In genomic region chr10:104862-105565, GRCh38 we compare ENCODE assay signal across 21 cellular contexts. TPM values are rescaled to one million over a fixed set of nuclear protein-coding genes. Genes with fewer than 3 reads are reported as not detected.
DNase-seq lines count a peak whose midpoint lies in the region; ATAC-seq, FAIRE-seq and TF ChIP-seq lines count a peak whose summit lies in the region.
"Had no signal": no experiment of that assay in that cellular context is flagged by ENCODE, and none has a peak within 500 bp of the region (broad histone marks: within the 10 kb centered on the region; RNA-seq: fewer than 3 reads in every experiment).

No MANE protein-coding gene starts in this region.

- H3K27ac Mint-ChIP-seq in activated CD4-positive, alpha-beta T cell treated with anti-CD3 and anti-CD28 coated beads, Interleukin-2, amount 10 ng/mL, durations not matched to agents 24 days and 14 days = no peak overlapping the region
- H3K27ac Mint-ChIP-seq: HFFc6 had no signal

- no peaks in the 10 kb centered on the region for H3K36me3 Mint-ChIP-seq in activated CD4-positive, alpha-beta T cell treated with anti-CD3 and anti-CD28 coated beads, Interleukin-2, amount 10 ng/mL, durations not matched to agents 24 days and 14 days (ENCODE audit: low read depth)

- H3K36me3 ChIP-seq in body of pancreas (replicated peaks in 1 of 2; ENCODE audit: insufficient read depth in 1 of 2, low read depth in 2 of 2) (no peaks in the 10 kb centered on the region), pancreas (no peaks in the 10 kb centered on the region)
- H3K36me3 ChIP-seq: BE2C had no signal

- no peak for TF ChIP-seq CTCF in body of pancreas (IDR thresholded peaks at IDR 0.05)
- TF ChIP-seq CTCF in pancreas (IDR thresholded peaks at IDR 0.05) = no peak
- TF ChIP-seq CTCF in GM13976 (IDR thresholded peaks at IDR 0.05; ENCODE audit: borderline replicate concordance, control extremely low read depth, extremely low read depth, insufficient read depth, missing control alignments) = no peak

- WGBS in body of pancreas, 2 donors = 45 to 62% methylated on average over 13 to 14 of the region's 16 CpGs
- WGBS in pancreas, 2 donors = 51 to 58% methylated on average over 14 to 16 of the region's 16 CpGs

- H3K27me3 Mint-ChIP-seq in activated CD4-positive, alpha-beta T cell treated with anti-CD3 and anti-CD28 coated beads, Interleukin-2, amount 10 ng/mL, durations not matched to agents 24 days and 14 days = peaks cover 2% of the 10 kb centered on the region

- peak overlapping the region in 2 of 4 donors; percentile 2 to 38 for H3K27ac ChIP-seq in body of pancreas
- H3K27ac ChIP-seq in pancreas = no peak overlapping the region
- H3K27ac ChIP-seq: SK-N-MC had no signal

- FAIRE-seq in pancreas (lab: Jason Lieb, UNC) = no peak

- H3K4me1 ChIP-seq in body of pancreas (peaks cover 24% of the 10 kb centered on the region), pancreas (peaks cover 0 to 13% (median 10%) of the 10 kb centered on the region in 3 donors)
- H3K4me1 ChIP-seq: BE2C had no signal

- TF ChIP-seq POLR2A in body of pancreas (IDR thresholded peaks at IDR 0.05) = no peak

- in situ Hi-C loops in GM13976 (cut with MboI; ENCODE audit: low sequenced_read_pairs, unreplicated experiment) = no loop called here

- no peak overlapping the region for H3K4me3 ChIP-seq in body of pancreas
- H3K4me3 ChIP-seq in pancreas = peak overlapping the region in 1 of 4 donors; percentile 1
- H3K4me3 ChIP-seq: SK-N-MC had no signal

- ATAC-seq in body of pancreas (peak; percentile 89), pancreas (peak; percentile 86 to 93 (median 88))

- peaks cover 3% of the 10 kb centered on the region for H3K9me3 Mint-ChIP-seq in activated CD4-positive, alpha-beta T cell treated with anti-CD3 and anti-CD28 coated beads, Interleukin-2, amount 10 ng/mL, durations not matched to agents 24 days and 14 days
- H3K9me3 Mint-ChIP-seq: HFFc6 had no signal

- H3K4me3 Mint-ChIP-seq in activated CD4-positive, alpha-beta T cell treated with anti-CD3 and anti-CD28 coated beads, Interleukin-2, amount 10 ng/mL, durations not matched to agents 24 days and 14 days = no peak overlapping the region
- H3K4me3 Mint-ChIP-seq: HFFc6 had no signal

- peaks cover 5% of the 10 kb centered on the region for H3K4me1 Mint-ChIP-seq in activated CD4-positive, alpha-beta T cell treated with anti-CD3 and anti-CD28 coated beads, Interleukin-2, amount 10 ng/mL, durations not matched to agents 24 days and 14 days

- H3K9me3 ChIP-seq in body of pancreas (no peaks in the 10 kb centered on the region), pancreas (no peaks in the 10 kb centered on the region)
- H3K9me3 ChIP-seq: BE2C had no signal

- DNase-seq in activated CD4-positive, alpha-beta T cell treated with anti-CD3 and anti-CD28 coated beads, Interleukin-2, amount 10 ng/mL, durations not matched to agents 24 days and 14 days = peak; percentile 15
- DNase-seq in activated CD4-positive, alpha-beta T cell treated with anti-CD3 and anti-CD28 coated beads, Interleukin-2, amount 50 U/mL, for 48 hours = no peak
- DNase-seq in NCI-H146 treated with DMSO at 0.1 percent for 48 hours (lab: John Stamatoyannopoulos, UW; ENCODE audit: unreplicated experiment) = peak; percentile 12
- peak; percentile 49 to 82 (median 66) for DNase-seq in body of pancreas
- DNase-seq in pancreas = peak in 3 of 6 donors; percentile 27 to 75 (median 35)
- DNase-seq in activated CD4-positive, CD25-positive, alpha-beta regulatory T cell treated with anti-CD3 and anti-CD28 coated beads, Interleukin-2, amount 50 U/mL, for 72 hours = no peak
- DNase-seq in GM13976 (ENCODE audit: low spot score) = no peak
- DNase-seq in stimulated activated CD4-positive, alpha-beta T cell treated with anti-CD3 and anti-CD28 coated beads, Interleukin-1b, Interleukin-23, amount 100 ng/mL, for 48 hours = no peak
- DNase-seq: BE2C, DMS79 treated with DMSO at 0.1 percent for 48 hours, H7, HFFc6, NCI-H1092, NCI-H1436 treated with DMSO at 0.1 percent for 48 hours, NCI-H2029 treated with DMSO at 0.1 percent for 48 hours, NCI-H446 treated with DMSO at 0.1 percent for 48 hours, NCI-H82, Right ventricle myocardium superior, SW 1271 had no signal

- H3K27me3 ChIP-seq in body of pancreas (no peaks in the 10 kb centered on the region), pancreas (no peaks in the 10 kb centered on the region)
- H3K27me3 ChIP-seq: BE2C had no signal

- intact Hi-C loops in activated CD4-positive, alpha-beta T cell treated with anti-CD3 and anti-CD28 coated beads, Interleukin-2, amount 10 ng/mL, durations not matched to agents 24 days and 14 days (cut with micrococcal nuclease) = no loop called here
- intact Hi-C loops in body of pancreas (cut with DNase I) = no loop called here
- intact Hi-C loops in pancreas (cut with DNase I) = no loop called here

RNA-seq across cellular contexts. Expression of gene ZMYND11, which starts 30.2 kb away (rescaled TPM):
- total RNA-seq in activated CD4-positive, alpha-beta T cell treated with anti-CD3 and anti-CD28 coated beads, Interleukin-2, amount 10 ng/mL, durations not matched to agents 24 days and 14 days = 29.4 and 31.0 TPM in 2 replicates
- 10 to 100 TPM; 37.6 to 43.8 TPM for total RNA-seq in body of pancreas
- total RNA-seq in pancreas = 10 to 100 TPM; 31.3 to 51.4 (median 39.9) TPM
- 10 to 100 TPM; 20.5 to 34.1 TPM for polyA plus RNA-seq in pancreas

RNA-seq across cellular contexts. Expression of gene TUBB8, which starts 55.9 kb away (rescaled TPM):
- not detected in 2 replicates for total RNA-seq in activated CD4-positive, alpha-beta T cell treated with anti-CD3 and anti-CD28 coated beads, Interleukin-2, amount 10 ng/mL, durations not matched to agents 24 days and 14 days
- 10 to 100 TPM in 1 of 2 donors, not detected in 1; 14.2 TPM for total RNA-seq in body of pancreas
- total RNA-seq in pancreas = under 1 TPM in 1 of 6 donors, not detected in 5; 0.09 TPM
- under 1 TPM; 0.16 to 0.46 TPM for polyA plus RNA-seq in pancreas
- total RNA-seq: HFFc6, LHCN-M2, Right ventricle myocardium superior had no signal

Comparison
In these comparisons a context has a peak if more than half of its experiments do, and no peak if none do; other contexts are left out.
1. DNase-seq: peak in activated CD4-positive, alpha-beta T cell treated with anti-CD3 and anti-CD28 coated beads, Interleukin-2, amount 10 ng/mL, durations not matched to agents 24 days and 14 days (single experiment), NCI-H146 treated with DMSO at 0.1 percent for 48 hours (single experiment) and body of pancreas (4 of 4); none in activated CD4-positive, alpha-beta T cell treated with anti-CD3 and anti-CD28 coated beads, Interleukin-2, amount 50 U/mL, for 48 hours (0 of 2), activated CD4-positive, CD25-positive, alpha-beta regulatory T cell treated with anti-CD3 and anti-CD28 coated beads, Interleukin-2, amount 50 U/mL, for 72 hours (single experiment), GM13976 (single experiment) and stimulated activated CD4-positive, alpha-beta T cell treated with anti-CD3 and anti-CD28 coated beads, Interleukin-1b, Interleukin-23, amount 100 ng/mL, for 48 hours (single experiment).